In the genomic region with DNA sequence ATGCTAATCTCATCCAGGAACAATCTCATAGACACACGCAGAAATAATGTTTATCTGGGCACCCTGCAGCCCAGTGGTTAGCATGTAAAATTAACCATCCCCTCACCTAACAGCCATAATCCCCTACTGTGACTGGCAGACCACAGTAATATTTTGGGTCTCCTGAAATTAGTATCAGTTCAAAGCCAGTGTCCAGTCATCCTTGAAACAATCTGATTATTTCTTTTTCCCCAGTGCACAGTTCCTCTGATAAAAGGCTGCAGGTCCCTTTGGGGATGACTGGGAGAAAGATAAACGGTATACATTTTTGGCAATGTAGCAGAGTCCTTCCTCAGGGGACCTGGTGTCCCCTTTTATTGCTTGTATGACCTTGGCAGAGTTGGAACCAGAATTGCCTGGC, we compare ENCODE assay signal across 27 cellular contexts. TPM values are rescaled to one million over a fixed set of nuclear protein-coding genes. Genes with fewer than 3 reads are reported as not detected.
"Had no signal": no experiment of that assay in that cellular context is flagged by ENCODE, and none has a peak within 500 bp of the region (broad histone marks: within the 10 kb centered on the region; RNA-seq: fewer than 3 reads in every experiment).

No MANE protein-coding gene starts in this region.

- H3K36me3 ChIP-seq: adrenal gland, ascending aorta, lower lobe of right lung, right atrium auricular region, thyroid gland had no signal

- H3K27ac ChIP-seq: adrenal gland, ascending aorta, lower lobe of right lung, right atrium auricular region, thyroid gland, VCaP had no signal

- H3K9me3 ChIP-seq: thyroid gland had no signal

- H3K4me3 ChIP-seq: adrenal gland, ascending aorta, lower lobe of right lung, right atrium auricular region, thyroid gland had no signal

- ATAC-seq: activated naive CD4-positive, alpha-beta T cell treated with anti-CD3 and anti-CD28 coated beads, Interleukin-2, amount 50 U/mL, for 72 hours; activated T-helper 17 cell treated with anti-CD3 and anti-CD28 coated beads, Interleukin-2, amount 50 U/mL, for 72 hours; left lobe of liver; lower lobe of right lung; T-helper 17 cell had no signal

- H3K4me1 ChIP-seq: ascending aorta, lower lobe of right lung, thyroid gland had no signal

- H3K27me3 ChIP-seq: adrenal gland, ascending aorta, right atrium auricular region, thyroid gland had no signal

- DNase-seq: activated CD4-positive, alpha-beta T cell treated with anti-CD3 and anti-CD28 coated beads, Interleukin-2, amount 10 ng/mL, durations not matched to agents 7 days and 5 days; activated CD4-positive, CD25-positive, alpha-beta regulatory T cell treated with anti-CD3 and anti-CD28 coated beads, Interleukin-2, amount 50 U/mL, for 72 hours; activated CD8-positive, alpha-beta memory T cell treated with anti-CD3 and anti-CD28 coated beads, Interleukin-2, amount 50 U/mL, for 4 hours; activated T-cell treated with anti-CD3 and anti-CD28 coated beads, Interleukin-2, amount 50 U/mL, for 24 hours; central memory CD4-positive, alpha-beta T cell; dermis blood vessel endothelial cell; effector CD8-positive, alpha-beta T cell; foreskin melanocyte; kidney; lower lobe of right lung; mesendoderm; naive B cell; occipital lobe; posterior cingulate gyrus; stimulated activated CD4-positive, alpha-beta T cell treated with anti-CD3 and anti-CD28 coated beads, Interleukin-12 subunit alpha, Interleukin-12 subunit beta, amount 100 ng/mL, for 4 hours; stimulated activated CD4-positive, alpha-beta T cell treated with anti-CD3 and anti-CD28 coated beads, Interleukin-4, amount 100 ng/mL, for 4 hours; substantia nigra; T-helper 17 cell; thyroid gland had no signal

- FAIRE-seq: kidney had no signal

RNA-seq across cellular contexts. Expression of a gene that starts 50.4 kb away (rescaled TPM):
- total RNA-seq: dermis blood vessel endothelial cell, neural crest cell had no signal
